Comparison of ENCODE assay signal across 14 cellular contexts in genomic region chr12:115312901-115313300, GRCh38.
DNase-seq lines count a peak whose midpoint lies in the region; ATAC-seq, FAIRE-seq and TF ChIP-seq lines count a peak whose summit lies in the region.
"Had no signal": no experiment of that assay in that cellular context is flagged by ENCODE, and none has a peak within 500 bp of the region (broad histone marks: within the 10 kb centered on the region; RNA-seq: fewer than 3 reads in every experiment).

No MANE protein-coding gene starts in this region.

- TF ChIP-seq EP300 in A549 (IDR thresholded peaks at IDR 0.05), result no peak

- ATAC-seq in A549 (no peak), HG03378 (IDR thresholded peaks at IDR 0.05; ENCODE audit: unreplicated experiment) (no peak), GM21423 (IDR thresholded peaks at IDR 0.05; ENCODE audit: unreplicated experiment) (no peak)

- POLR2A ChIA-PET in A549 (lab: Yijun Ruan, JAX), result no interaction called here

- H3K4me2 ChIP-seq in A549, result no peak overlapping the region

- H3K27me3 ChIP-seq in brain microvascular endothelial cell (replicated peaks), result no peaks in the 10 kb centered on the region

- CTCF ChIA-PET in A549 (lab: Yijun Ruan, JAX), result no interaction called here

- H3K36me3 ChIP-seq in brain microvascular endothelial cell (replicated peaks), result no peaks in the 10 kb centered on the region

- H3K4me3 ChIP-seq in A549 (no peak overlapping the region), brain microvascular endothelial cell (ENCODE audit: low read depth, low read length) (no peak overlapping the region)

- TF ChIP-seq RAD21 in A549 (conservative IDR thresholded peaks at IDR 0.05 in 1 of 2, IDR thresholded peaks at IDR 0.05 in 1 of 2), result no peak

- 13% methylated on average over 3 of the region's 3 CpGs for WGBS in A549 (ENCODE audit: missing lambda C conversion rate)

- H3K4me1 ChIP-seq in A549, result peaks cover 22% of the 10 kb centered on the region

- H3K27ac ChIP-seq in A549 (no peak overlapping the region), brain microvascular endothelial cell (no peak overlapping the region)

- no peak for TF ChIP-seq POLR2A in A549 (IDR thresholded peaks at IDR 0.05; ENCODE audit: low read length)

- peaks cover 3% of the 10 kb centered on the region; the same call in 1 of the 3 replicates for H3K9me3 ChIP-seq in A549

- DNase-seq in A549 (ENCODE audit: low read depth in 1 of 2, low spot score in 1 of 2), result no peak
- peak; percentile 73 for DNase-seq in NCI-H1105 (lab: John Stamatoyannopoulos, UW)
- DNase-seq in NCI-H345 (lab: John Stamatoyannopoulos, UW), result peak; percentile 73
- DNase-seq in SHP77 treated with DMSO at 0.1 percent for 48 hours (lab: John Stamatoyannopoulos, UW), result peak; percentile 42
- no peak for DNase-seq in brain microvascular endothelial cell
- DNase-seq: AML-193, COR-L47, H7, KBM-7, NCI-H1930, NCI-H69 had no signal

- TF ChIP-seq CTCF in A549 (IDR thresholded peaks at IDR 0.05) (no peak), brain microvascular endothelial cell (IDR thresholded peaks at IDR 0.05; ENCODE audit: low read depth, low read length, missing control alignments) (no peak)

- in situ Hi-C loops in brain microvascular endothelial cell (cut with HindIII; ENCODE audit: low pct_ligation_motif_present, low sequenced_read_pairs), result no loop called here

- peak; percentile 23 for FAIRE-seq in A549 (lab: Jason Lieb, UNC)
- FAIRE-seq: GM19239 had no signal

TF ChIP-seq in A549, 52 proteins besides CTCF, POLR2A, EP300 and RAD21:
- no peak for TF ChIP-seq ZFP36 (IDR thresholded peaks at IDR 0.05; ENCODE audit: borderline replicate concordance, partially characterized antibody)
- no peak for TF ChIP-seq SMC3 (IDR thresholded peaks at IDR 0.05)

Comparison
In these comparisons a context has a peak if more than half of its experiments do, and no peak if none do; other contexts are left out.
1. DNase-seq: peak in NCI-H1105 (single experiment), NCI-H345 (single experiment) and SHP77 treated with DMSO at 0.1 percent for 48 hours (single experiment); none in A549 (0 of 2) and brain microvascular endothelial cell (single experiment).